ENCODE assay signal across 8 cellular contexts in the genomic region with DNA sequence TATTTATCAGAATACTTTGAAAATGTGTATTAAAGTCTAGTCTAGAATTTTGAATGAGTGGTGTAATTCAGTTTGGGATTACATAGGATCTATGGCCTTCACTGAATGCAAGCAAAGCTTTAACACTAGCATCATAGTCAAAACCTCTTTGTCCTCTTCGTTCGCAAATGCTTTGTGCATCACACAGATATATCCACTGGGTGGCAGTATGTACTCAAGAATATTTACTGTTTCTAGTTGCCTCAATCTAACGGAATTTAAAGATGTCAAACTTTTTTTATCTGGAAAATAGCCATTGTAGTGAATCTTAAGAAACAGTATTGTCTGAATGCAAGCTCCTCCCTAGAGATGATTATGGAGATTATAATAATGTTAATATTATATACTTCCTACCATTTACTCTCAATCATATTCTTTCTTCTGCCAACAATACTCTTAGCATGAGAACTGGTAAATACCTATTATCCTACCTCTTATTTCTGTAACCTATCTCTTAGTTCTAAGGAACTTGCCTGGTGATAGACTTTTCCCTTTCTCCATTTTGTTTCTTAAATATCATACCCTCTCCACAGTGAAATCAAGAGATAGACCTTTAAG. TPM values are rescaled to one million over a fixed set of nuclear protein-coding genes. Genes with fewer than 3 reads are reported as not detected.
DNase-seq lines count a peak whose midpoint lies in the region; ATAC-seq, FAIRE-seq and TF ChIP-seq lines count a peak whose summit lies in the region.

No MANE protein-coding gene starts in this region.

- TF ChIP-seq POLR2A in Peyer's patch (IDR thresholded peaks at IDR 0.05) (no peak), stomach (IDR thresholded peaks at IDR 0.05) (no peak)

- in situ Hi-C loops in KBM-7 (cut with MboI; ENCODE audit: low pct_unique_long_range_greater_than_20kb, low sequenced_read_pairs): loop anchor here (25.0 kb wide), 1 partner anchor 557 kb away; no protein-coding TSS in a partner anchor

- no peak overlapping the region for H3K27ac ChIP-seq in Peyer's patch
- no peak overlapping the region for H3K27ac ChIP-seq in stomach

- TF ChIP-seq EP300 in stomach (IDR thresholded peaks at IDR 0.05): no peak

- TF ChIP-seq CTCF in Peyer's patch (IDR thresholded peaks at IDR 0.05) (peak; percentile 28 to 95 (median 90)), bronchial epithelial cell (IDR thresholded peaks at IDR 0.05; ENCODE audit: insufficient read depth, low read length, severe bottlenecking) (peak; percentile 44), stomach (IDR thresholded peaks at IDR 0.05) (peak in 5 of 7 experiments; percentile 63 to 84 (median 76))

- H3K9me3 Mint-ChIP-seq in activated CD8-positive, alpha-beta memory T cell treated with anti-CD3 and anti-CD28 coated beads, Interleukin-2, amount 10 ng/mL, durations not matched to agents 7 days and 5 days (ENCODE audit: low read depth): no peaks in the 10 kb centered on the region

- no peaks in the 10 kb centered on the region for H3K4me1 ChIP-seq in Peyer's patch
- peaks cover 0 to 16% (median 6%) of the 10 kb centered on the region in 4 donors for H3K4me1 ChIP-seq in stomach

- H3K4me3 ChIP-seq in Peyer's patch: no peak overlapping the region
- no peak overlapping the region for H3K4me3 ChIP-seq in bronchial epithelial cell (ENCODE audit: low read depth, low read length)
- H3K4me3 ChIP-seq in stomach: no peak overlapping the region

- intact Hi-C loops in stomach (cut with DNase I; ENCODE audit: low total_unique reads): loop anchor here (10.0 kb wide), 1 partner anchor 139 kb away; no protein-coding TSS in a partner anchor

- H3K36me3 ChIP-seq in Peyer's patch (no peaks in the 10 kb centered on the region), bronchial epithelial cell (ENCODE audit: control insufficient read depth, insufficient read depth, low read length) (no peaks in the 10 kb centered on the region), stomach (no peaks in the 10 kb centered on the region)

- no peak overlapping the region for H3K4me3 Mint-ChIP-seq in activated CD8-positive, alpha-beta memory T cell treated with anti-CD3 and anti-CD28 coated beads, Interleukin-2, amount 10 ng/mL, durations not matched to agents 7 days and 5 days

- H3K27ac Mint-ChIP-seq in activated CD8-positive, alpha-beta memory T cell treated with anti-CD3 and anti-CD28 coated beads, Interleukin-2, amount 10 ng/mL, durations not matched to agents 7 days and 5 days: no peak overlapping the region

- peaks cover 38% of the 10 kb centered on the region for H3K27me3 Mint-ChIP-seq in activated CD8-positive, alpha-beta memory T cell treated with anti-CD3 and anti-CD28 coated beads, Interleukin-2, amount 10 ng/mL, durations not matched to agents 7 days and 5 days

- H3K36me3 Mint-ChIP-seq in activated CD8-positive, alpha-beta memory T cell treated with anti-CD3 and anti-CD28 coated beads, Interleukin-2, amount 10 ng/mL, durations not matched to agents 7 days and 5 days: no peaks in the 10 kb centered on the region

- H3K4me1 Mint-ChIP-seq in activated CD8-positive, alpha-beta memory T cell treated with anti-CD3 and anti-CD28 coated beads, Interleukin-2, amount 10 ng/mL, durations not matched to agents 7 days and 5 days: no peaks in the 10 kb centered on the region

- 0 to 3% (median 0%) methylated on average over 3 of the region's 3 CpGs for WGBS in stomach, 5 donors

- no peak for DNase-seq in activated CD8-positive, alpha-beta memory T cell treated with anti-CD3 and anti-CD28 coated beads, Interleukin-2, amount 10 ng/mL, durations not matched to agents 7 days and 5 days
- DNase-seq in activated CD8-positive, alpha-beta memory T cell treated with anti-CD3 and anti-CD28 coated beads, Interleukin-2, amount 50 U/mL, for 48 hours: no peak
- DNase-seq in KBM-7 (peak; percentile 69), Peyer's patch (no peak), bronchial epithelial cell (ENCODE audit: low read depth) (peak; percentile 68), stomach (no peak)

- CTCF ChIA-PET in activated CD8-positive, alpha-beta memory T cell treated with anti-CD3 and anti-CD28 coated beads, Interleukin-2, amount 10 ng/mL, durations not matched to agents 7 days and 5 days (lab: Charles Lee): interaction anchor here (0.6 to 5.8 kb wide), 7 partner anchors 10 to 570 kb away, joined by 3 to 38 read pairs (median 3); no protein-coding TSS in a partner anchor

- peak; percentile 60 for ATAC-seq in activated CD8-positive, alpha-beta memory T cell treated with anti-CD3 and anti-CD28 coated beads, Interleukin-2, amount 10 ng/mL, durations not matched to agents 7 days and 5 days
- no peak for ATAC-seq in HG03095 (IDR thresholded peaks at IDR 0.05; ENCODE audit: unreplicated experiment)

- H3K27me3 ChIP-seq in Peyer's patch: no peaks in the 10 kb centered on the region
- no peaks in the 10 kb centered on the region for H3K27me3 ChIP-seq in bronchial epithelial cell (ENCODE audit: control insufficient read depth, insufficient read depth, low read length)
- H3K27me3 ChIP-seq in stomach: no peaks in the 10 kb centered on the region

- FAIRE-seq in bronchial epithelial cell (lab: Jason Lieb, UNC) (no peak), islet of Langerhans (lab: Jason Lieb, UNC) (peak; percentile 100)

- H3K9me3 ChIP-seq in Peyer's patch (no peaks in the 10 kb centered on the region), stomach (no peaks in the 10 kb centered on the region)

RNA-seq across cellular contexts. Expression of a gene that starts 25.8 kb away (rescaled TPM):
- 1 to 10 TPM; 3.2 to 4.8 TPM for total RNA-seq in activated CD8-positive, alpha-beta memory T cell treated with anti-CD3 and anti-CD28 coated beads, Interleukin-2, amount 10 ng/mL, durations not matched to agents 7 days and 5 days
- total RNA-seq in Peyer's patch (10 to 100 TPM in 3 of 4 donors, 1 to 10 TPM in 1; 7.9 to 24.8 (median 17.4) TPM), bronchial epithelial cell (6.1 and 8.7 TPM in 2 replicates), stomach (10 to 100 TPM in 3 of 5 donors, 1 to 10 TPM in 1, under 1 TPM in 1; 0.89 to 35.6 (median 11.2) TPM)
- polyA plus RNA-seq in stomach: 1 to 10 TPM; 3.6 to 7.6 (median 6.6) TPM

RNA-seq across cellular contexts. Expression of a gene that starts 26.0 kb away (rescaled TPM):
- total RNA-seq in activated CD8-positive, alpha-beta memory T cell treated with anti-CD3 and anti-CD28 coated beads, Interleukin-2, amount 10 ng/mL, durations not matched to agents 7 days and 5 days: 1 to 10 TPM; 1.3 to 2.0 TPM
- total RNA-seq in Peyer's patch: 1 to 10 TPM; 2.5 to 6.7 (median 4.4) TPM
- 4.7 and 11.9 TPM in 2 replicates for total RNA-seq in bronchial epithelial cell
- 10 to 100 TPM in 2 of 5 donors, 1 to 10 TPM in 1, not detected in 2; 1.9 to 44.6 (median 11.4) TPM for total RNA-seq in stomach
- polyA plus RNA-seq in stomach: 1 to 10 TPM; 2.7 to 4.9 (median 3.8) TPM

Comparison
In these comparisons a context has a peak if more than half of its experiments do, and no peak if none do; other contexts are left out.
1. DNase-seq: peak in KBM-7 (single experiment) and bronchial epithelial cell (single experiment); none in activated CD8-positive, alpha-beta memory T cell treated with anti-CD3 and anti-CD28 coated beads, Interleukin-2, amount 10 ng/mL, durations not matched to agents 7 days and 5 days (single experiment), activated CD8-positive, alpha-beta memory T cell treated with anti-CD3 and anti-CD28 coated beads, Interleukin-2, amount 50 U/mL, for 48 hours (single experiment), Peyer's patch (0 of 3) and stomach (single experiment).
2. Peak in every context shown above with its lines, with median percentiles within 50 percentile points of each other: CTCF ChIP-seq.